In genomic region chr7:130365511-130366441, GRCh38 we compare ENCODE assay signal across 8 cellular contexts. TPM values are rescaled to one million over a fixed set of nuclear protein-coding genes. Genes with fewer than 3 reads are reported as not detected.
DNase-seq lines count a peak whose midpoint lies in the region; TF ChIP-seq lines count a peak whose summit lies in the region.

No MANE protein-coding gene starts in this region.

- no peak; the same call in 1 of the 2 replicates for TF ChIP-seq RAD21 in SK-N-SH (IDR thresholded peaks at IDR 0.05; ENCODE audit: low read length)

- no peak overlapping the region for H3K9ac ChIP-seq in SK-N-SH

- no peaks in the 10 kb centered on the region for H3K79me2 ChIP-seq in SK-N-SH (ENCODE audit: insufficient read depth)

- peak overlapping the region; percentile 26 for H3K4me2 ChIP-seq in SK-N-SH

- TF ChIP-seq EP300 in SK-N-SH (IDR thresholded peaks at IDR 0.05; ENCODE audit: borderline replicate concordance in 1 of 2, low read depth in 1 of 2, low read length in 1 of 2): no peak; a peak in 1 of 4 replicates

- WGBS in SK-N-SH (ENCODE audit: low lambda C conversion rate): 76% methylated on average over 15 of the region's 15 CpGs

- no peak overlapping the region for H2AFZ ChIP-seq in SK-N-SH (ENCODE audit: low read depth)

- POLR2A ChIA-PET in SK-N-SH (lab: Yijun Ruan, JAX): interaction anchor here (1.0 kb wide), 1 partner anchor 160 kb away, joined by 5 read pairs; the partner anchor contains the start of gene TMEM209

- peak overlapping the region in 1 of 2 experiments; percentile 96; a peak in 2 of 4 replicates for H3K27ac ChIP-seq in SK-N-SH (ENCODE audit: low read depth in 2 of 2, low read length in 1 of 2)

- CTCF ChIA-PET in SK-N-SH (lab: Yijun Ruan, JAX): interaction anchor here (1.0 kb wide), 1 partner anchor 27 kb away, joined by 3 read pairs; no protein-coding TSS in a partner anchor

- no peak overlapping the region for H3K4me3 ChIP-seq in SK-N-SH (ENCODE audit: low read depth in 2 of 2, low read length in 1 of 2)

- no peaks in the 10 kb centered on the region for H3K9me2 ChIP-seq in SK-N-SH

- H3K27me3 ChIP-seq in SK-N-SH (ENCODE audit: insufficient read depth): no peaks in the 10 kb centered on the region

- H3K36me3 ChIP-seq in SK-N-SH (replicated peaks in 1 of 2; ENCODE audit: control insufficient read depth in 1 of 2, insufficient read depth in 2 of 2, low read length in 1 of 2): no peaks in the 10 kb centered on the region

- peaks cover 13% of the 10 kb centered on the region for H3F3A ChIP-seq in SK-N-SH (replicated peaks; ENCODE audit: insufficient read depth)

- DNase-seq in AG20443 (ENCODE audit: low spot score) (peak; percentile 80), GM19240 (ENCODE audit: insufficient read length, low spot score) (peak; percentile 38), NCI-H1092 treated with DMSO at 0.1 percent for 48 hours (lab: John Stamatoyannopoulos, UW) (peak; percentile 100), SK-N-SH (peak; percentile 73), kidney tubule cell (ENCODE audit: low spot score) (peak; percentile 77), UCSD-AML1 (lab: John Stamatoyannopoulos, UW; ENCODE audit: unreplicated experiment) (no peak), midbrain (lab: John Stamatoyannopoulos, UW) (no peak)
- DNase-seq in activated CD8-positive, alpha-beta memory T cell treated with anti-CD3 and anti-CD28 coated beads for 24 hours: no peak

- H3K4me1 ChIP-seq in SK-N-SH (ENCODE audit: control insufficient read depth in 1 of 2, insufficient read depth in 2 of 2, low read depth in 1 of 2, low read length in 1 of 2): peaks cover 47 to 66% of the 10 kb centered on the region in 2 experiments

- TF ChIP-seq CTCF in SK-N-SH (IDR thresholded peaks at IDR 0.05): no peak

- H3K9me3 ChIP-seq in SK-N-SH: no peaks in the 10 kb centered on the region

- no peaks in the 10 kb centered on the region for H4K20me1 ChIP-seq in SK-N-SH (ENCODE audit: insufficient read depth)

TF ChIP-seq in SK-N-SH, 30 proteins besides CTCF, POLR2A, EP300 and RAD21:
- peak; percentile 48; the same call in 1 of the 2 replicates for TF ChIP-seq FOSL2 (IDR thresholded peaks at IDR 0.05; ENCODE audit: borderline replicate concordance, low read depth)
- TF ChIP-seq RCOR1 (IDR thresholded peaks at IDR 0.05; ENCODE audit: low read length): peak; percentile 50; the same call in 1 of the 2 replicates
- peak; percentile 56; the same call in 1 of the 2 replicates for TF ChIP-seq TCF12 (IDR thresholded peaks at IDR 0.05)
- TF ChIP-seq PBX3 (IDR thresholded peaks at IDR 0.05): 0 out of 2 replicates have a peak, but pooled peaks have one; percentile 3
- no peak for TF ChIP-seq POLR2AphosphoS5 (IDR thresholded peaks at IDR 0.05; ENCODE audit: low read depth, low read length)
- TF ChIP-seq MXI1 (IDR thresholded peaks at IDR 0.05; ENCODE audit: low read depth, low read length): 0 out of 2 replicates have a peak, but pooled peaks have one; percentile 13
- peak; percentile 65; the same call in 1 of the 2 replicates for TF ChIP-seq TEAD4 (IDR thresholded peaks at IDR 0.05; ENCODE audit: borderline replicate concordance, insufficient read depth)
- TF ChIP-seq GATA2 (CRISPR knock-in tag; IDR thresholded peaks at IDR 0.05): peak; percentile 69
- peak; percentile 74 for TF ChIP-seq CHD2 (IDR thresholded peaks at IDR 0.05; ENCODE audit: low read length, partially characterized antibody)
- no peak for TF ChIP-seq REST (IDR thresholded peaks at IDR 0.05; ENCODE audit: low read depth, low read length)
- no peak for TF ChIP-seq FOXM1 (IDR thresholded peaks at IDR 0.05; ENCODE audit: low read depth)
- TF ChIP-seq JUND (IDR thresholded peaks at IDR 0.05): peak; percentile 54; the same call in 1 of the 2 replicates
- peak; percentile 80 for TF ChIP-seq FOXJ3 (CRISPR knock-in tag; IDR thresholded peaks at IDR 0.05)

RNA-seq across cellular contexts. Expression of gene CPA1, which starts 14.5 kb away (rescaled TPM):
- 0.05 and 0.24 TPM in 2 replicates for polyA plus RNA-seq in SK-N-SH (2012; rRNA removed)
- polyA plus RNA-seq in SK-N-SH (2012; cell fraction: cytosol; rRNA removed): 0.06 and 0.12 TPM in 2 replicates
- polyA plus RNA-seq in SK-N-SH (2012; cell fraction: nucleus; rRNA removed): 0.19 and 0.36 TPM in 2 replicates

RNA-seq across cellular contexts. Expression of gene CPA5, which starts 21.2 kb away (rescaled TPM):
- 0.86 and 1.3 TPM in 2 replicates for polyA plus RNA-seq in SK-N-SH (2012; rRNA removed)
- polyA plus RNA-seq in SK-N-SH (2012; cell fraction: cytosol; rRNA removed): 0.19 and 0.29 TPM in 2 replicates
- polyA plus RNA-seq in SK-N-SH (2012; cell fraction: nucleus; rRNA removed): 2.2 and 4.6 TPM in 2 replicates

Comparison
In these comparisons a context has a peak if more than half of its experiments do, and no peak if none do; other contexts are left out.
1. DNase-seq: peak in AG20443 (single experiment), GM19240 (single experiment), NCI-H1092 treated with DMSO at 0.1 percent for 48 hours (single experiment), SK-N-SH (single experiment) and kidney tubule cell (single experiment); none in UCSD-AML1 (single experiment), midbrain (single experiment) and activated CD8-positive, alpha-beta memory T cell treated with anti-CD3 and anti-CD28 coated beads for 24 hours (single experiment).